ENCODE assay signal across 19 cellular contexts in the genomic region with DNA sequence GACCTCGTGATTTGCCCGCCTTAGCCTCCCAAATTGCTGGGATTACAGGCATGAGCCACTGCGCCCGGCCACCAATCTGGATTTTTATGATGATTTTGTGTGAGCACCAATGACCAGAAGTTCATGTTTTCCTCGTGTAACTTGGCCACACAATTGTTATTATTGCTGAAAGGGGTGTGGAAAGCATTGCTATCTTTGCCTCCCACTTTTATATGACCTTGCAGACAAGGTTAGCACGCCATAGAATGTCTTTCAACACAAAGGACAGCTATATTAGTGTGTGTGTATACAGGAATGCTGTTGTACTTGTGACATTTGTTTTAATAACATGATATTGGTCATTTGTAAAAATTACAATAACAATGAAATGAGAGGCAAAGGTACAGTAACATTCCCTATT.
"Had no signal": no experiment of that assay in that cellular context is flagged by ENCODE, and none has a peak within 500 bp of the region (broad histone marks: within the 10 kb centered on the region; RNA-seq: fewer than 3 reads in every experiment).

No MANE protein-coding gene starts in this region.

- H3K27ac Mint-ChIP-seq: IgD-negative memory B cell had no signal

- H3K4me3 Mint-ChIP-seq: IgD-negative memory B cell had no signal

- ATAC-seq: K562, Panc1 had no signal

- H3K27me3 Mint-ChIP-seq: IgD-negative memory B cell had no signal

- DNase-seq: MV-4-11; NCI-H1048; NCI-H1105; NCI-H1417; NCI-H1436 treated with DMSO at 0.1 percent for 48 hours; NCI-H1694; NCI-H187 treated with DMSO at 0.1 percent for 48 hours; NCI-H2029 treated with DMSO at 0.1 percent for 48 hours; NCI-H2171 treated with DMSO at 0.1 percent for 48 hours; NCI-H446 treated with DMSO at 0.1 percent for 48 hours; NCI-H510A treated with DMSO at 0.1 percent for 48 hours; NCI-H526; NCI-H82; NK-92 treated with Interleukin-12 subunit alpha and Interleukin-12 subunit beta, amount 100 ng/mL, for 24 hours had no signal

- H3K36me3 Mint-ChIP-seq: IgD-negative memory B cell had no signal

- H3K27ac ChIP-seq: HL-60, RWPE1 had no signal
